In genomic region chr2:218271487-218271797, GRCh38 we compare ENCODE assay signal across 8 cellular contexts. TPM values are rescaled to one million over a fixed set of nuclear protein-coding genes. Genes with fewer than 3 reads are reported as not detected.
DNase-seq lines count a peak whose midpoint lies in the region; ATAC-seq and TF ChIP-seq lines count a peak whose summit lies in the region.

No MANE protein-coding gene starts in this region.

- peaks cover 31% of the 10 kb centered on the region for H3K4me1 Mint-ChIP-seq in Calu3 (ENCODE audit: low read depth, unreplicated experiment)

- BruUV-seq in Calu3 (replicated peaks; lab: Mats Ljungman, UMichigan) (TSS peak; percentile 10), Panc1 (replicated peaks; lab: Mats Ljungman, UMichigan) (no TSS peak)

- TF ChIP-seq POLR2A in esophagus muscularis mucosa (IDR thresholded peaks at IDR 0.05; ENCODE audit: low read depth) = no peak

- H3K4me3 ChIP-seq in Panc1 (ENCODE audit: low read depth in 2 of 2, low read length in 2 of 2) (peak overlapping the region; percentile 86 to 93), esophagus muscularis mucosa (peak overlapping the region; percentile 86 to 94 (median 90)), WERI-Rb-1 (ENCODE audit: low read depth, low read length) (no peak overlapping the region)

- H3K27ac Mint-ChIP-seq in Calu3 (ENCODE audit: unreplicated experiment) = peak overlapping the region; percentile 69

- H3K27ac ChIP-seq in Panc1 (ENCODE audit: low read length) = peak overlapping the region; percentile 78
- H3K27ac ChIP-seq in esophagus muscularis mucosa (replicated peaks in 1 of 4) = peak overlapping the region; percentile 73 to 79 (median 76)
- H3K27ac ChIP-seq in WERI-Rb-1 = no peak overlapping the region

- POLR2A ChIA-PET in Panc1 (lab: Charles Lee) = no interaction called here

- H3K9me3 ChIP-seq in Panc1 (ENCODE audit: control insufficient read depth, insufficient read depth, low read depth, low read length) (no peaks in the 10 kb centered on the region), esophagus muscularis mucosa (no peaks in the 10 kb centered on the region), WERI-Rb-1 (ENCODE audit: severe bottlenecking) (no peaks in the 10 kb centered on the region)

- no peak for TF ChIP-seq EP300 in esophagus muscularis mucosa (IDR thresholded peaks at IDR 0.05)

- CTCF ChIA-PET in Calu3 (lab: Charles Lee) = interaction anchor here (0.6 to 4.1 kb wide), 8 partner anchors 13 to 125 kb away, joined by 3 to 54 read pairs (median 4); partner anchors contain the start of gene CATIP
- CTCF ChIA-PET in Panc1 (lab: Charles Lee) = interaction anchor here (0.5 to 1.8 kb wide), 3 partner anchors 16 to 136 kb away, joined by 3 to 7 read pairs (median 5); partner anchors contain the start of gene CATIP

- intact Hi-C loops in Calu3 (cut with micrococcal nuclease; ENCODE audit: unreplicated experiment) (loop anchor here (5.0 kb wide), 1 partner anchor 126 kb away; the partner anchor contains the start of gene CTDSP1), Panc1 (cut with micrococcal nuclease; ENCODE audit: unreplicated experiment) (no loop called here), esophagus muscularis mucosa (cut with DNase I) (loop anchor here (5.0 kb wide), 1 partner anchor 126 kb away; the partner anchor contains the start of gene CTDSP1), head of caudate nucleus (cut with DNase I) (loop anchor here (2.0 to 5.0 kb wide), 2 partner anchors 55 to 126 kb away; partner anchors contain the start of genes ARPC2 and CTDSP1)

- peak overlapping the region; percentile 76 for H3K4me3 Mint-ChIP-seq in Calu3 (ENCODE audit: low read depth, unreplicated experiment)

- H3K36me3 ChIP-seq in Panc1 (ENCODE audit: control insufficient read depth, insufficient read depth, low read length) = peaks cover 10% of the 10 kb centered on the region
- peaks cover 32 to 55% (median 47%) of the 10 kb centered on the region in 4 donors for H3K36me3 ChIP-seq in esophagus muscularis mucosa
- peaks cover 33% of the 10 kb centered on the region for H3K36me3 ChIP-seq in WERI-Rb-1

- H3K36me3 Mint-ChIP-seq in Calu3 (ENCODE audit: insufficient read depth, unreplicated experiment) = peaks cover 81% of the 10 kb centered on the region

- WGBS in esophagus muscularis mucosa = 67% methylated on average over 4 of the region's 4 CpGs

- H3K27me3 ChIP-seq in Panc1 (ENCODE audit: control insufficient read depth, insufficient read depth, low read length) = no peaks in the 10 kb centered on the region
- H3K27me3 ChIP-seq in esophagus muscularis mucosa = no peaks in the 10 kb centered on the region
- no peaks in the 10 kb centered on the region for H3K27me3 ChIP-seq in WERI-Rb-1 (ENCODE audit: insufficient read depth, low read depth, severe bottlenecking)

- no peak for ATAC-seq in Panc1

- TF ChIP-seq CTCF in Calu3 (IDR thresholded peaks at IDR 0.05; ENCODE audit: unreplicated experiment) (no peak), Panc1 (IDR thresholded peaks at IDR 0.05) (no peak), esophagus muscularis mucosa (IDR thresholded peaks at IDR 0.05) (no peak), WERI-Rb-1 (IDR thresholded peaks at IDR 0.05; ENCODE audit: low read depth, low read length) (no peak)

- in situ Hi-C loops in Panc1 (cut with HindIII; ENCODE audit: low pct_unique_long_range_greater_than_20kb, low sequenced_read_pairs) = no loop called here

- peak; percentile 54 for DNase-seq in Calu3
- DNase-seq in Panc1 (ENCODE audit: low read depth, low spot score) = no peak
- DNase-seq in esophagus muscularis mucosa (ENCODE audit: extremely low spot score) = no peak
- peak; percentile 14 for DNase-seq in pons (ENCODE audit: low spot score)
- DNase-seq in WERI-Rb-1 = no peak
- no peak for DNase-seq in head of caudate nucleus
- DNase-seq in hypothalamus (lab: John Stamatoyannopoulos, UW) = no peak
- no peak for DNase-seq in NCI-H128 (lab: John Stamatoyannopoulos, UW; ENCODE audit: unreplicated experiment)

- H3K27me3 Mint-ChIP-seq in Calu3 (ENCODE audit: unreplicated experiment) = no peaks in the 10 kb centered on the region

- no peaks in the 10 kb centered on the region for H3K9me3 Mint-ChIP-seq in Calu3 (ENCODE audit: low read depth, unreplicated experiment)

- H3K4me1 ChIP-seq in Panc1 (ENCODE audit: control insufficient read depth, insufficient read depth, low read length) (peaks cover 20% of the 10 kb centered on the region), esophagus muscularis mucosa (peaks cover 47 to 80% (median 51%) of the 10 kb centered on the region in 4 donors)

RNA-seq across cellular contexts. Expression of gene PNKD, which starts 1.1 kb away (rescaled TPM):
- total RNA-seq in Calu3 (2022) (46.8 and 54.0 TPM in 2 replicates), Panc1 (2021; ENCODE audit: unreplicated experiment) (49.0 TPM), esophagus muscularis mucosa (10 to 100 TPM; 40.3 to 74.1 (median 56.5) TPM)
- polyA plus RNA-seq in Panc1 (2012; ENCODE audit: insufficient read length) = 66.6 TPM

RNA-seq across cellular contexts. Expression of gene AAMP, which starts 1.5 kb away (rescaled TPM):
- total RNA-seq in Calu3 (2022) = 102 and 117 TPM in 2 replicates
- total RNA-seq in Panc1 (2021; ENCODE audit: unreplicated experiment) = 103 TPM
- 166 TPM for polyA plus RNA-seq in Panc1 (2012; ENCODE audit: insufficient read length)
- 100 to 1,000 TPM; 104 to 169 (median 144) TPM for total RNA-seq in esophagus muscularis mucosa

RNA-seq across cellular contexts. Expression of gene GPBAR1, which starts 10.6 kb away (rescaled TPM):
- 1.1 and 1.5 TPM in 2 replicates for total RNA-seq in Calu3 (2022)
- 0.18 TPM for total RNA-seq in Panc1 (2021; ENCODE audit: unreplicated experiment)
- polyA plus RNA-seq in Panc1 (2012; ENCODE audit: insufficient read length) = 0.47 TPM
- 1 to 10 TPM in 3 of 4 donors, under 1 TPM in 1; 0.42 to 4.5 (median 3.9) TPM for total RNA-seq in esophagus muscularis mucosa

RNA-seq across cellular contexts. Expression of gene TMBIM1, which starts 20.9 kb away (rescaled TPM):
- 229 and 289 TPM in 2 replicates for total RNA-seq in Calu3 (2022)
- total RNA-seq in Panc1 (2021; ENCODE audit: unreplicated experiment) = 114 TPM
- polyA plus RNA-seq in Panc1 (2012; ENCODE audit: insufficient read length) = 159 TPM
- 100 to 1,000 TPM; 131 to 238 (median 197) TPM for total RNA-seq in esophagus muscularis mucosa

RNA-seq across cellular contexts. Expression of gene ARPC2, which starts 54.5 kb away (rescaled TPM):
- total RNA-seq in Calu3 (2022) = 368 and 374 TPM in 2 replicates
- 248 TPM for total RNA-seq in Panc1 (2021; ENCODE audit: unreplicated experiment)
- polyA plus RNA-seq in Panc1 (2012; ENCODE audit: insufficient read length) = 273 TPM
- 100 to 1,000 TPM; 257 to 300 (median 270) TPM for total RNA-seq in esophagus muscularis mucosa

Comparison
In these comparisons a context has a peak if more than half of its experiments do, and no peak if none do; other contexts are left out.
1. DNase-seq: peak in Calu3 (single experiment) and pons (single experiment); none in Panc1 (single experiment), esophagus muscularis mucosa (single experiment), WERI-Rb-1 (single experiment), head of caudate nucleus (0 of 42), hypothalamus (0 of 51) and NCI-H128 (single experiment).